ENCODE assay signal across 25 cellular contexts in genomic region chr13:77114271-77114670, GRCh38.
"Had no signal": no experiment of that assay in that cellular context is flagged by ENCODE, and none has a peak within 500 bp of the region (broad histone marks: within the 10 kb centered on the region; RNA-seq: fewer than 3 reads in every experiment).

No MANE protein-coding gene starts in this region.

- FAIRE-seq: islet of Langerhans had no signal

- H3K4me1 ChIP-seq: foreskin keratinocyte, heart right ventricle, left ventricle myocardium inferior, spleen, tibial nerve had no signal

- H3K27me3 ChIP-seq: foreskin keratinocyte, heart right ventricle, neural progenitor cell, spleen, tibial nerve had no signal

- H3K9ac ChIP-seq: neural progenitor cell had no signal

- H3K27me3 Mint-ChIP-seq: activated CD4-positive, alpha-beta T cell treated with anti-CD3 and anti-CD28 coated beads for 36 hours; activated CD8-positive, alpha-beta memory T cell treated with anti-CD3 and anti-CD28 coated beads, Interleukin-2, amount 10 ng/mL, durations not matched to agents 7 days and 5 days; brain; effector memory CD8-positive, alpha-beta T cell had no signal

- H3K36me3 ChIP-seq: neural progenitor cell had no signal

- ATAC-seq: activated CD4-positive, alpha-beta T cell treated with anti-CD3 and anti-CD28 coated beads for 36 hours; activated CD8-positive, alpha-beta memory T cell treated with anti-CD3 and anti-CD28 coated beads, Interleukin-2, amount 10 ng/mL, durations not matched to agents 7 days and 5 days; activated CD8-positive, alpha-beta T cell treated with anti-CD3 and anti-CD28 coated beads, Interleukin-2, amount 10 ng/mL, durations not matched to agents 7 days and 5 days; activated naive CD4-positive, alpha-beta T cell treated with anti-CD3 and anti-CD28 coated beads, Interleukin-2, amount 50 U/mL, for 72 hours; effector memory CD8-positive, alpha-beta T cell; foreskin keratinocyte; heart right ventricle; natural killer cell; right cardiac atrium had no signal

- H3K4me3 ChIP-seq: heart right ventricle, left ventricle myocardium inferior, lung, neural progenitor cell, spleen, tibial nerve had no signal

- DNase-seq: activated CD4-positive, alpha-beta T cell treated with anti-CD3 and anti-CD28 coated beads for 36 hours; activated CD4-positive, CD25-positive, alpha-beta regulatory T cell; activated CD8-positive, alpha-beta memory T cell treated with anti-CD3 and anti-CD28 coated beads, Interleukin-2, amount 10 ng/mL, durations not matched to agents 7 days and 5 days; activated CD8-positive, alpha-beta T cell treated with anti-CD3 and anti-CD28 coated beads, Interleukin-2, amount 10 ng/mL, durations not matched to agents 7 days and 5 days; activated T-cell treated with anti-CD3 and anti-CD28 coated beads, Interleukin-2, amount 50 U/mL, for 48 hours; anterior cingulate cortex; cortex of kidney; effector memory CD8-positive, alpha-beta T cell; foreskin keratinocyte; heart right ventricle; left ventricle myocardium inferior; mesendoderm; natural killer cell; occipital lobe; posterior cingulate gyrus; right cardiac atrium; spleen; stimulated activated naive CD4-positive, alpha-beta T cell had no signal

- H3K4me3 Mint-ChIP-seq: activated CD4-positive, alpha-beta T cell treated with anti-CD3 and anti-CD28 coated beads for 36 hours; activated CD8-positive, alpha-beta memory T cell treated with anti-CD3 and anti-CD28 coated beads, Interleukin-2, amount 10 ng/mL, durations not matched to agents 7 days and 5 days; activated CD8-positive, alpha-beta T cell treated with anti-CD3 and anti-CD28 coated beads, Interleukin-2, amount 10 ng/mL, durations not matched to agents 7 days and 5 days; brain; effector memory CD8-positive, alpha-beta T cell; natural killer cell; neural progenitor cell had no signal

- H3K4me1 Mint-ChIP-seq: activated CD4-positive, alpha-beta T cell treated with anti-CD3 and anti-CD28 coated beads for 36 hours; activated CD8-positive, alpha-beta memory T cell treated with anti-CD3 and anti-CD28 coated beads, Interleukin-2, amount 10 ng/mL, durations not matched to agents 7 days and 5 days; brain; natural killer cell; neural progenitor cell had no signal

- H3K27ac ChIP-seq: foreskin keratinocyte, heart right ventricle, left ventricle myocardium inferior, neural progenitor cell, spleen had no signal

- H3K27ac Mint-ChIP-seq: activated CD4-positive, alpha-beta T cell treated with anti-CD3 and anti-CD28 coated beads for 36 hours; activated CD8-positive, alpha-beta memory T cell treated with anti-CD3 and anti-CD28 coated beads, Interleukin-2, amount 10 ng/mL, durations not matched to agents 7 days and 5 days; activated CD8-positive, alpha-beta T cell treated with anti-CD3 and anti-CD28 coated beads, Interleukin-2, amount 10 ng/mL, durations not matched to agents 7 days and 5 days; activated naive CD4-positive, alpha-beta T cell treated with anti-CD3 and anti-CD28 coated beads, Interleukin-2, amount 50 U/mL, for 72 hours; activated T-helper 2 cell treated with anti-CD3 and anti-CD28 coated beads, Interferon-gamma antibody, Interleukin-2, Interleukin-4, amounts not matched to agents 10 μg/mL and 5 μg/mL and 100 μg/mL, durations not matched to agents 14 hours and 24 hours and 36 hours; brain; effector memory CD8-positive, alpha-beta T cell; natural killer cell; neural progenitor cell had no signal
